17 cellular contexts compared by ENCODE assay signal in genomic region chr3:71312461-71312860, GRCh38.
"Had no signal": no experiment of that assay in that cellular context is flagged by ENCODE, and none has a peak within 500 bp of the region (broad histone marks: within the 10 kb centered on the region; RNA-seq: fewer than 3 reads in every experiment).

No MANE protein-coding gene starts in this region.

- H3K9me3 ChIP-seq: esophagus squamous epithelium, ovary, tibial artery had no signal

- DNase-seq: activated CD4-positive, alpha-beta T cell treated with anti-CD3 and anti-CD28 coated beads, Interleukin-2, amount 50 U/mL, for 48 hours; aorta; cortex of kidney; effector CD4-positive, alpha-beta T cell; esophagus squamous epithelium; hippocampal formation; kidney glomerular epithelial cell; mesendoderm; stimulated activated CD4-positive, alpha-beta T cell treated with anti-CD3 and anti-CD28 coated beads, Interleukin-12 subunit alpha, Interleukin-12 subunit beta, amount 100 ng/mL, for 4 hours; stimulated activated CD4-positive, alpha-beta T cell treated with anti-CD3 and anti-CD28 coated beads, Interleukin-2, amount 100 ng/mL, for 24 hours; T-helper 17 cell; tibial artery had no signal

- H3K4me3 ChIP-seq: esophagus squamous epithelium, ovary, tibial artery had no signal

- H3K27me3 Mint-ChIP-seq: T-helper 17 cell had no signal

- H3K27ac ChIP-seq: esophagus squamous epithelium, ovary, tibial artery had no signal

- H3K9me3 Mint-ChIP-seq: neural crest cell had no signal

- ATAC-seq: activated CD4-positive, CD25-positive, alpha-beta regulatory T cell treated with anti-CD3 and anti-CD28 coated beads, Interleukin-2, amount 50 U/mL, for 24 hours; T-helper 17 cell had no signal

- H3K27me3 ChIP-seq: esophagus squamous epithelium, ovary, tibial artery had no signal

- FAIRE-seq: endothelial cell of umbilical vein, urothelium cell line had no signal

- H3K4me3 Mint-ChIP-seq: neural crest cell had no signal

- H3K36me3 ChIP-seq: esophagus squamous epithelium, ovary, tibial artery had no signal
